2 cellular contexts compared by ENCODE assay signal in the genomic region with DNA sequence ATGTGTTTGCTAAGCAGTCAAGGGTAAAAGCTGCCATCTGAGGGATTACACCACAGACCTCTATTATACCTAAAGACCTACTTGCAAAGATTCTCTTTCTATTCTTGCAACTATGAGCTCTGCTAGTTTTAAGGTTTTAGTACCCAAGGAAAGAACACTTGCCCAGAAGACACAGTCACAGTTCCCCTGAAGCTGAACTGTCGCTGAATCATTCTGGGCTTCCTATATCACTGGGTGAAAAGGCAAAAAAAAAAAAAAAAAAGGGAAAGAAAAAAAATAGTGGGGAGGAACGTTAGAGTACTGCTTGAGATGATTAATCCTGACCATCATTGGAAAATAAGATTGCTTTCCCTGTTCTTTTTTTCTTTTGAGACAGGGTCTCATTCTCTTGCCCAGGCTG.
TF ChIP-seq lines count a peak whose summit lies in the region.

No MANE protein-coding gene starts in this region.

TF ChIP-seq in SK-N-SH treated with all-trans-retinoic acid at 6 μM for 48 hours, 23 proteins besides CTCF, POLR2A, EP300 and RAD21 (continued from another document):
- TF ChIP-seq PATZ1 (CRISPR knock-in tag; IDR thresholded peaks at IDR 0.05; ENCODE audit: borderline replicate concordance) (no peak), ISL1 (CRISPR knock-in tag; IDR thresholded peaks at IDR 0.05) (no peak), RARB (CRISPR knock-in tag; IDR thresholded peaks at IDR 0.05) (no peak)

TF ChIP-seq in SK-N-SH, 30 proteins besides CTCF, POLR2A, EP300 and RAD21 (continued from another document):
- TF ChIP-seq CHD2 (IDR thresholded peaks at IDR 0.05; ENCODE audit: low read length, partially characterized antibody) = no peak
- no peak for TF ChIP-seq RCOR1 (IDR thresholded peaks at IDR 0.05; ENCODE audit: low read length)
- no peak for TF ChIP-seq MXI1 (IDR thresholded peaks at IDR 0.05; ENCODE audit: low read depth, low read length)
- TF ChIP-seq YY1 (IDR thresholded peaks at IDR 0.05; ENCODE audit: low read depth) = no peak
- TF ChIP-seq FOXJ3 (CRISPR knock-in tag; IDR thresholded peaks at IDR 0.05) = no peak
- TF ChIP-seq NFIC (IDR thresholded peaks at IDR 0.05; ENCODE audit: borderline replicate concordance) = no peak
- TF ChIP-seq, protein P1, sequence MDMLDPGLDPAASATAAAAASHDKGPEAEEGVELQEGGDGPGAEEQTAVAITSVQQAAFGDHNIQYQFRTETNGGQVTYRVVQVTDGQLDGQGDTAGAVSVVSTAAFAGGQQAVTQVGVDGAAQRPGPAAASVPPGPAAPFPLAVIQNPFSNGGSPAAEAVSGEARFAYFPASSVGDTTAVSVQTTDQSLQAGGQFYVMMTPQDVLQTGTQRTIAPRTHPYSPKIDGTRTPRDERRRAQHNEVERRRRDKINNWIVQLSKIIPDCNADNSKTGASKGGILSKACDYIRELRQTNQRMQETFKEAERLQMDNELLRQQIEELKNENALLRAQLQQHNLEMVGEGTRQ (IDR thresholded peaks at IDR 0.05; ENCODE audit: borderline replicate concordance, low read depth, low read length) = no peak
